In the genomic region with DNA sequence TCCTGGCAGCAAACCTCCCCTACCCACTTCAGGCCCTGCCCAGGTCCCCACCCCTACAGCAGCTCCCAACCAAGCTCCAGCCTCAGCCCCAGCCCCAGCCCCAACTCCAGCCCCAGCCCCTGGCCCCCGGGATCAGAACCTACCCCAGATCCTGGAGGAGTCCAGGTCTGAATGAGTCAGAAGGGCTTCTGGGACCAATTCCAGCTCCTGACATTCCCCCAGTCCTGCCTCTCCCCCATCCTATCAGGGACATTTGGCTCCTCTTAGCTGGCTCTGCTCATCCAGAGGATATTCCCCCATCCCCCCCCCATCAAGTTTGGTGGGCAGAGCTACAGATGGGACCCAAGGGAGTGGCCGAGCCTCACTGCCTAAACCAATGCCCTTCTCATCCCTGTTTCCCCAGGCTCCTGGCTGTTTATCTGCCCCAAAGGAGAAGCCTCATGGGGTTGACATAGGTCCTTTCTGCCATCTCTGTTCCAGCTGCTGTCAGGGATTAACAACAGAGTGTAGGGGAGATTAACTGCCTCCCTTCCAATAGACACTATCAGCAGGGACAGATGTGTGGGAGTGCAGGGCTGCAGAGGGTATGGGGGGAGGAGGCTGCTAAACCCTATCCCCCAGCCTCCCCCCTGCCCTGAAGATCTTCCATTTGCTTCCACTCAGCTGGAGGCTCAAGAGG, we compare ENCODE assay signal across 11 cellular contexts. TPM values are rescaled to one million over a fixed set of nuclear protein-coding genes. Genes with fewer than 3 reads are reported as not detected.
DNase-seq lines count a peak whose midpoint lies in the region; ATAC-seq lines count a peak whose summit lies in the region.
"Had no signal": no experiment of that assay in that cellular context is flagged by ENCODE, and none has a peak within 500 bp of the region (broad histone marks: within the 10 kb centered on the region; RNA-seq: fewer than 3 reads in every experiment).

No MANE protein-coding gene starts in this region.

- H3K9me3 Mint-ChIP-seq in activated naive CD8-positive, alpha-beta T cell treated with anti-CD3 and anti-CD28 coated beads, Interleukin-2, amount 50 U/mL, for 24 hours = no peaks in the 10 kb centered on the region

- no peaks in the 10 kb centered on the region for H3K27me3 Mint-ChIP-seq in activated naive CD8-positive, alpha-beta T cell treated with anti-CD3 and anti-CD28 coated beads, Interleukin-2, amount 50 U/mL, for 24 hours

- no peak overlapping the region for H3K4me3 ChIP-seq in ectodermal cell (ENCODE audit: insufficient read depth, low read depth, low read length)

- peak; percentile 93 for DNase-seq in D341Med (ENCODE audit: low spot score)
- peak; percentile 71 for DNase-seq in NCI-H226
- peak; percentile 47 for DNase-seq in myocyte (ENCODE audit: low read depth)
- no peak for DNase-seq in activated naive CD8-positive, alpha-beta T cell treated with anti-CD3 and anti-CD28 coated beads, Interleukin-2, amount 50 U/mL, for 24 hours
- no peak for DNase-seq in NCI-H1436 (lab: John Stamatoyannopoulos, UW)
- no peak for DNase-seq in HT-29 (ENCODE audit: low spot score)
- DNase-seq: cortex of kidney, MM.1S, SHP77 had no signal

- WGBS in ectodermal cell, 2 experiments = 76 to 86% methylated on average over 2 of the region's 2 CpGs

- peaks cover 18% of the 10 kb centered on the region for H3K36me3 Mint-ChIP-seq in activated naive CD8-positive, alpha-beta T cell treated with anti-CD3 and anti-CD28 coated beads, Interleukin-2, amount 50 U/mL, for 24 hours (ENCODE audit: low read depth)

- no peaks in the 10 kb centered on the region for H3K4me1 Mint-ChIP-seq in activated naive CD8-positive, alpha-beta T cell treated with anti-CD3 and anti-CD28 coated beads, Interleukin-2, amount 50 U/mL, for 24 hours

- peak overlapping the region; percentile 45 for H3K27ac ChIP-seq in ectodermal cell (ENCODE audit: insufficient read depth, low read depth, low read length, poor library complexity, severe bottlenecking)

- H3K9me3 ChIP-seq in ectodermal cell (ENCODE audit: control insufficient read depth, low read length) = no peaks in the 10 kb centered on the region

- peaks cover 37% of the 10 kb centered on the region for H3K36me3 ChIP-seq in ectodermal cell (ENCODE audit: control insufficient read depth, insufficient read depth, low read length)

- no peak overlapping the region for H3K4me3 Mint-ChIP-seq in activated naive CD8-positive, alpha-beta T cell treated with anti-CD3 and anti-CD28 coated beads, Interleukin-2, amount 50 U/mL, for 24 hours

- no peaks in the 10 kb centered on the region for H3K27me3 ChIP-seq in ectodermal cell (ENCODE audit: control insufficient read depth, insufficient read depth, low read length, poor library complexity, severe bottlenecking)

- ATAC-seq in HG02623 (IDR thresholded peaks at IDR 0.05; ENCODE audit: unreplicated experiment) = no peak
- ATAC-seq in activated naive CD8-positive, alpha-beta T cell treated with anti-CD3 and anti-CD28 coated beads, Interleukin-2, amount 50 U/mL, for 24 hours = no peak

- peaks cover 22% of the 10 kb centered on the region for H3K4me1 ChIP-seq in ectodermal cell (ENCODE audit: control insufficient read depth, insufficient read depth, low read length)

- H3K27ac Mint-ChIP-seq in activated naive CD8-positive, alpha-beta T cell treated with anti-CD3 and anti-CD28 coated beads, Interleukin-2, amount 50 U/mL, for 24 hours = no peak overlapping the region

RNA-seq across cellular contexts. Expression of a gene that starts 16.5 kb away (rescaled TPM):
- 39.2 TPM for polyA plus RNA-seq in ectodermal cell (2013, experiment 1 of 4)
- polyA plus RNA-seq in ectodermal cell (2013, experiment 2 of 4) = 40.5 TPM
- 32.3 TPM for polyA plus RNA-seq in ectodermal cell (2013, experiment 3 of 4)
- 34.2 TPM for polyA plus RNA-seq in ectodermal cell (2013, experiment 4 of 4)
- total RNA-seq in myocyte = 2.6 and 3.4 TPM in 2 replicates
- polyA plus RNA-seq in myocyte (2012) = 3.2 TPM
- total RNA-seq in HT-29 (2014; rRNA removed; shearing (Covaris generic)) = 0.08 and 0.23 TPM in 2 replicates

RNA-seq across cellular contexts. Expression of a gene that starts 17.2 kb away (rescaled TPM):
- polyA plus RNA-seq in ectodermal cell (2013, experiment 1 of 4) = 1.9 TPM
- 1.6 TPM for polyA plus RNA-seq in ectodermal cell (2013, experiment 2 of 4)
- polyA plus RNA-seq in ectodermal cell (2013, experiment 3 of 4) = 2.1 TPM
- 1.6 TPM for polyA plus RNA-seq in ectodermal cell (2013, experiment 4 of 4)
- 0.53 TPM in 1 of 2 replicates, not detected in the other for total RNA-seq in myocyte
- polyA plus RNA-seq in myocyte (2012) = 0.59 TPM
- not detected in 2 replicates for total RNA-seq in HT-29 (2014; rRNA removed; shearing (Covaris generic))

RNA-seq across cellular contexts. Expression of a gene that starts 22.1 kb away (rescaled TPM):
- polyA plus RNA-seq in ectodermal cell (2013, experiment 1 of 4) = 21.4 TPM
- polyA plus RNA-seq in ectodermal cell (2013, experiment 2 of 4) = 18.9 TPM
- 16.7 TPM for polyA plus RNA-seq in ectodermal cell (2013, experiment 3 of 4)
- 16.9 TPM for polyA plus RNA-seq in ectodermal cell (2013, experiment 4 of 4)
- 49.1 and 58.6 TPM in 2 replicates for total RNA-seq in myocyte
- 14.1 TPM for polyA plus RNA-seq in myocyte (2012)
- 34.2 and 49.4 TPM in 2 replicates for total RNA-seq in HT-29 (2014; rRNA removed; shearing (Covaris generic))

RNA-seq across cellular contexts. Expression of a gene that starts 39.8 kb away (rescaled TPM):
- polyA plus RNA-seq in ectodermal cell (2013, experiment 1 of 4) = 28.1 TPM
- 23.8 TPM for polyA plus RNA-seq in ectodermal cell (2013, experiment 2 of 4)
- polyA plus RNA-seq in ectodermal cell (2013, experiment 3 of 4) = 24.7 TPM
- polyA plus RNA-seq in ectodermal cell (2013, experiment 4 of 4) = 25.4 TPM
- 16.7 and 21.3 TPM in 2 replicates for total RNA-seq in myocyte
- polyA plus RNA-seq in myocyte (2012) = 33.1 TPM
- 7.4 and 8.7 TPM in 2 replicates for total RNA-seq in HT-29 (2014; rRNA removed; shearing (Covaris generic))

RNA-seq across cellular contexts. Expression of a gene that starts 46.0 kb away (rescaled TPM):
- 54.5 TPM for polyA plus RNA-seq in ectodermal cell (2013, experiment 1 of 4)
- 46.5 TPM for polyA plus RNA-seq in ectodermal cell (2013, experiment 2 of 4)
- polyA plus RNA-seq in ectodermal cell (2013, experiment 3 of 4) = 40.5 TPM
- polyA plus RNA-seq in ectodermal cell (2013, experiment 4 of 4) = 41.8 TPM
- total RNA-seq in myocyte = 24.6 and 28.6 TPM in 2 replicates
- 26.6 TPM for polyA plus RNA-seq in myocyte (2012)
- total RNA-seq in HT-29 (2014; rRNA removed; shearing (Covaris generic)) = 11.8 and 12.2 TPM in 2 replicates

Comparison
In these comparisons a context has a peak if more than half of its experiments do, and no peak if none do; other contexts are left out.
1. DNase-seq: peak in D341Med (single experiment), NCI-H226 (single experiment) and myocyte (single experiment); none in activated naive CD8-positive, alpha-beta T cell treated with anti-CD3 and anti-CD28 coated beads, Interleukin-2, amount 50 U/mL, for 24 hours (single experiment), NCI-H1436 (single experiment) and HT-29 (single experiment).